ENCODE assay signal across 8 cellular contexts in genomic region chr2:200308421-200309295, GRCh38. TPM values are rescaled to one million over a fixed set of nuclear protein-coding genes. Genes with fewer than 3 reads are reported as not detected.
DNase-seq lines count a peak whose midpoint lies in the region; ATAC-seq and TF ChIP-seq lines count a peak whose summit lies in the region.

No MANE protein-coding gene starts in this region.

- H4K20me1 ChIP-seq in BLaER1 treated with 17β-estradiol and CSF1 and Interleukin-3, amounts not matched to agents 10 nM and 100 nM, result peaks cover 0 to 48% (median 27%) of the 10 kb centered on the region in 11 experiments; a peak in 13 of 22 replicates

- no peaks in the 10 kb centered on the region for H3K9me3 ChIP-seq in BLaER1 treated with 17β-estradiol and CSF1 and Interleukin-3, amounts not matched to agents 10 nM and 100 nM (replicated peaks in 1 of 11)

- H3K4me3 ChIP-seq in BLaER1 treated with 17β-estradiol and CSF1 and Interleukin-3, amounts not matched to agents 10 nM and 100 nM, result peak overlapping the region in 4 of 10 experiments; percentile 86 to 91 (median 89); a peak in 7 of 20 replicates

- intact Hi-C loops in natural killer cell (cut with micrococcal nuclease), result no loop called here

- peaks cover 0 to 7% (median 0%) of the 10 kb centered on the region in 11 experiments; a peak in 2 of 22 replicates for H3K36me3 ChIP-seq in BLaER1 treated with 17β-estradiol and CSF1 and Interleukin-3, amounts not matched to agents 10 nM and 100 nM

- peak overlapping the region in 3 of 11 experiments; percentile 87 to 92 (median 92); a peak in 1 of 22 replicates for H3K9ac ChIP-seq in BLaER1 treated with 17β-estradiol and CSF1 and Interleukin-3, amounts not matched to agents 10 nM and 100 nM

- peaks cover 7 to 8% of the 10 kb centered on the region in 2 donors for H3K4me1 Mint-ChIP-seq in natural killer cell

- no peak overlapping the region for H3K27ac ChIP-seq in BLaER1 treated with 17β-estradiol and CSF1 and Interleukin-3, amounts not matched to agents 10 nM and 100 nM

- no peaks in the 10 kb centered on the region for H3K9me3 Mint-ChIP-seq in natural killer cell

- H3K4me1 ChIP-seq in BLaER1 treated with 17β-estradiol and CSF1 and Interleukin-3, amounts not matched to agents 10 nM and 100 nM, result peaks cover 17 to 33% (median 28%) of the 10 kb centered on the region in 10 experiments

- peaks cover 9 to 19% of the 10 kb centered on the region in 2 donors for H3K27me3 Mint-ChIP-seq in natural killer cell (ENCODE audit: low read depth in 2 of 2)

- H3K27me3 ChIP-seq in BLaER1 treated with 17β-estradiol and CSF1 and Interleukin-3, amounts not matched to agents 10 nM and 100 nM, result no peaks in the 10 kb centered on the region

- peak overlapping the region; percentile 79 for H3K4me3 Mint-ChIP-seq in natural killer cell

- H3K4me2 ChIP-seq in BLaER1 treated with 17β-estradiol and CSF1 and Interleukin-3, amounts not matched to agents 10 nM and 100 nM, result peak overlapping the region; percentile 83 to 99 (median 96); a peak in 20 of 22 replicates

- ATAC-seq in natural killer cell (no peak), HG02759 (IDR thresholded peaks at IDR 0.05; ENCODE audit: unreplicated experiment) (no peak), HG03469 (IDR thresholded peaks at IDR 0.05; ENCODE audit: unreplicated experiment) (no peak), HG02885 (IDR thresholded peaks at IDR 0.05; ENCODE audit: poor library complexity, unreplicated experiment) (no peak)

- H3K27ac Mint-ChIP-seq in natural killer cell, result no peak overlapping the region

- DNase-seq in LHCN-M2 (ENCODE audit: low read depth), result peak; percentile 81
- peak; percentile 16 for DNase-seq in cerebellum (ENCODE audit: low spot score)
- no peak for DNase-seq in natural killer cell
- no peak for DNase-seq in GDM1 (lab: John Stamatoyannopoulos, UW)

- TF ChIP-seq CTCF in natural killer cell (IDR thresholded peaks at IDR 0.05), result no peak

- no peaks in the 10 kb centered on the region for H3K36me3 Mint-ChIP-seq in natural killer cell

RNA-seq across cellular contexts. Expression of gene SPATS2L, which starts 2.2 kb away (rescaled TPM):
- total RNA-seq in LHCN-M2 (2014; rRNA removed), result 236 and 275 TPM in 2 replicates
- polyA plus RNA-seq in LHCN-M2 (2012), result 163 TPM
- total RNA-seq in cerebellum, result 29.0 TPM
- 10 to 100 TPM in 1 of 3 donors, 1 to 10 TPM in 2; 3.8 to 10.9 (median 4.4) TPM for total RNA-seq in natural killer cell

Comparison
In these comparisons a context has a peak if more than half of its experiments do, and no peak if none do; other contexts are left out.
1. DNase-seq: peak in LHCN-M2 (single experiment) and cerebellum (single experiment); none in natural killer cell (single experiment) and GDM1 (single experiment).